ENCODE assay signal across 25 cellular contexts in genomic region chr11:40139507-40139906, GRCh38.
"Had no signal": no experiment of that assay in that cellular context is flagged by ENCODE, and none has a peak within 500 bp of the region (broad histone marks: within the 10 kb centered on the region; RNA-seq: fewer than 3 reads in every experiment).

No MANE protein-coding gene starts in this region.

- DNase-seq: activated B cell treated with CpG ODN at 0.5 μM for 24 hours; activated CD4-positive, alpha-beta T cell treated with anti-CD3 and anti-CD28 coated beads for 48 hours; activated CD4-positive, alpha-beta T cell treated with anti-CD3 and anti-CD28 coated beads, Interleukin-2, amount 50 U/mL, for 1 hour; activated CD4-positive, alpha-beta T cell treated with anti-CD3 and anti-CD28 coated beads, Interleukin-2, amount 50 U/mL, for 48 hours; activated CD8-positive, alpha-beta memory T cell treated with anti-CD3 and anti-CD28 coated beads for 24 hours; activated CD8-positive, alpha-beta T cell treated with anti-CD3 and anti-CD28 coated beads for 36 hours; activated effector memory CD4-positive, alpha-beta T cell treated with Interleukin-2 at 50 U/mL for 16 hours; activated gamma-delta T cell treated with Interleukin-2 at 50 U/mL for 16 hours; activated naive CD4-positive, alpha-beta T cell treated with anti-CD3 and anti-CD28 coated beads, Interleukin-2, amount 50 U/mL, for 16 hours; activated naive CD4-positive, alpha-beta T cell treated with Interleukin-2 at 50 U/mL for 16 hours; activated T-cell treated with anti-CD3 and anti-CD28 coated beads, Interleukin-2, amount 50 U/mL, for 4 hours; amniotic stem cell; anterior cingulate cortex; brain microvascular endothelial cell; dorsolateral prefrontal cortex; effector memory CD4-positive, alpha-beta T cell; endodermal cell; foreskin fibroblast; head of caudate nucleus; T-helper 17 cell; T1000; WERI-Rb-1 had no signal

- ATAC-seq: activated CD4-positive, CD25-positive, alpha-beta regulatory T cell treated with anti-CD3 and anti-CD28 coated beads, Interleukin-2, amount 50 U/mL, for 24 hours; activated CD8-positive, alpha-beta T cell treated with anti-CD3 and anti-CD28 coated beads for 36 hours; activated T-cell treated with anti-CD3 and anti-CD28 coated beads, Interleukin-2, amount 50 U/mL, for 4 hours; activated T-helper 17 cell treated with anti-CD3 and anti-CD28 coated beads, Interleukin-2, amount 50 U/mL, for 72 hours; esophagus mucosa; T-helper 17 cell had no signal
